Comparison of ENCODE assay signal across 23 cellular contexts in the genomic region with DNA sequence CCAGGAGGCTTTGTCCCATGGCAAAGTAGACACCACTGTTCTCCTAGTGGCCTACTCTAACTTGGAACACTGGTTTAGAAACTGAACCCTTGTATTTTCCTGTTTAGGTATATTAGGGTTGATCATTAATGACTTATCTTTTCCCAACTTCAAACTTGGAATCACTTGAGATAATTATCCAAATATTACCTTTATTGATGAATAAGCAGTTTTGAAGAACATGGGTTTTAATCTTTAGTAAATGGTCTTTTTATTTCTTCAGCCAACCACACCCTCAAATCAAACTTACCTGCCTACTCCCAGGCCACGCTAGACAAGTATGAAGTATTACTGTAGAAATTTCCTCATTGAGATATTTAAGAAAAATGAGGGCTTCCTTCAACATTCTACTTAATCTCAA. TPM values are rescaled to one million over a fixed set of nuclear protein-coding genes. Genes with fewer than 3 reads are reported as not detected.
DNase-seq lines count a peak whose midpoint lies in the region; ATAC-seq, FAIRE-seq and TF ChIP-seq lines count a peak whose summit lies in the region.
"Had no signal": no experiment of that assay in that cellular context is flagged by ENCODE, and none has a peak within 500 bp of the region (broad histone marks: within the 10 kb centered on the region; RNA-seq: fewer than 3 reads in every experiment).

No MANE protein-coding gene starts in this region.

- H3K9me3 ChIP-seq in HepG2 (ENCODE audit: low read length) (no peaks in the 10 kb centered on the region), right lobe of liver (no peaks in the 10 kb centered on the region), stomach (no peaks in the 10 kb centered on the region)
- H3K9me3 ChIP-seq: BE2C, BLaER1 had no signal

- no peak overlapping the region for H3K27ac Mint-ChIP-seq in activated CD8-positive, alpha-beta T cell treated with anti-CD3 and anti-CD28 coated beads for 36 hours
- H3K27ac Mint-ChIP-seq: CD14-positive monocyte; CD4-positive, alpha-beta memory T cell; CD4-positive, CD25-positive, alpha-beta regulatory T cell; CD8-positive, alpha-beta memory T cell had no signal

- H3K4me3 ChIP-seq in HepG2 (replicated peaks in 1 of 3; ENCODE audit: insufficient read depth in 1 of 3, low read depth in 2 of 3, low read length in 3 of 3) (no peak overlapping the region), right lobe of liver (no peak overlapping the region), stomach (no peak overlapping the region)
- H3K4me3 ChIP-seq: BLaER1 had no signal

- H2AFZ ChIP-seq in HepG2 (ENCODE audit: low read length) = no peak overlapping the region

- H3K27me3 ChIP-seq in HepG2 (ENCODE audit: control insufficient read depth in 1 of 2, insufficient read depth in 2 of 2, low read length in 2 of 2) (peaks cover 0 to 3% of the 10 kb centered on the region in 2 experiments; a peak in 1 of 5 replicates), right lobe of liver (no peaks in the 10 kb centered on the region), stomach (peaks cover 0 to 5% (median 0%) of the 10 kb centered on the region in 3 donors)
- H3K27me3 ChIP-seq: BE2C, BLaER1 had no signal

- BruUV-seq in HepG2 (replicated peaks; lab: Mats Ljungman, UMichigan) = no TSS peak

- no peaks in the 10 kb centered on the region for H3K4me1 Mint-ChIP-seq in activated CD8-positive, alpha-beta T cell treated with anti-CD3 and anti-CD28 coated beads for 36 hours (ENCODE audit: low read depth)
- H3K4me1 Mint-ChIP-seq: CD14-positive monocyte; CD4-positive, CD25-positive, alpha-beta regulatory T cell; CD8-positive, alpha-beta memory T cell had no signal

- no peak overlapping the region for H3K9ac ChIP-seq in HepG2 (ENCODE audit: insufficient read depth, low read depth, low read length)
- H3K9ac ChIP-seq: BLaER1 had no signal

- H3K79me2 ChIP-seq in HepG2 (ENCODE audit: insufficient read depth, low read length) = no peaks in the 10 kb centered on the region

- FAIRE-seq in HepG2 (lab: Jason Lieb, UNC) = no peak
- FAIRE-seq: D721Med, G401.6, GM12891, GM19239 had no signal

- no peaks in the 10 kb centered on the region for H3K36me3 Mint-ChIP-seq in activated CD8-positive, alpha-beta T cell treated with anti-CD3 and anti-CD28 coated beads for 36 hours (ENCODE audit: low read depth)
- H3K36me3 Mint-ChIP-seq: CD14-positive monocyte; CD4-positive, alpha-beta memory T cell; CD4-positive, CD25-positive, alpha-beta regulatory T cell; CD8-positive, alpha-beta memory T cell had no signal

- H3K4me2 ChIP-seq in HepG2 (ENCODE audit: low read depth, low read length) = no peak overlapping the region
- H3K4me2 ChIP-seq: BLaER1 had no signal

- DNase-seq in HepG2 (ENCODE audit: low spot score) (no peak), right lobe of liver (no peak), left colon (no peak), stomach (no peak), D341Med (ENCODE audit: low spot score) (no peak)
- no peak for DNase-seq in stimulated activated naive CD8-positive, alpha-beta T cell treated with anti-CD3 and anti-CD28 coated beads, Interleukin-15, Interleukin-2, amounts not matched to agents 100 U/mL and 50 U/mL, for 24 hours
- DNase-seq in activated CD8-positive, alpha-beta T cell treated with anti-CD3 and anti-CD28 coated beads for 36 hours = no peak
- DNase-seq: ACHN; BE2C; C1 segment of cervical spinal cord; CD4-positive, alpha-beta memory T cell; CD4-positive, CD25-positive, alpha-beta regulatory T cell; CD8-positive, alpha-beta memory T cell; COR-L47; DMS79 treated with DMSO at 0.1 percent for 48 hours; GF-D8 had no signal

- CTCF ChIA-PET in HepG2 (lab: Yijun Ruan, JAX; ENCODE audit: low intra/inter-chr PET ratio, low total read pairs) = no interaction called here
- CTCF ChIA-PET in activated CD8-positive, alpha-beta T cell treated with anti-CD3 and anti-CD28 coated beads for 36 hours (lab: Charles Lee) = no interaction called here

- no peak for TF ChIP-seq EP300 in HepG2 (IDR thresholded peaks at IDR 0.05; ENCODE audit: low read depth in 2 of 2, low read length in 2 of 2)
- no peak for TF ChIP-seq EP300 in HepG2 (CRISPR knock-in tag; IDR thresholded peaks at IDR 0.05; ENCODE audit: borderline replicate concordance)
- TF ChIP-seq EP300 in stomach (IDR thresholded peaks at IDR 0.05) = no peak

- no peaks in the 10 kb centered on the region for H3K36me3 ChIP-seq in HepG2 (replicated peaks in 1 of 2; ENCODE audit: control insufficient read depth in 1 of 2, insufficient read depth in 2 of 2, low read length in 2 of 2)
- H3K36me3 ChIP-seq in right lobe of liver = no peaks in the 10 kb centered on the region
- H3K36me3 ChIP-seq in stomach = no peaks in the 10 kb centered on the region
- H3K36me3 ChIP-seq: BE2C, BLaER1 had no signal

- WGBS in HepG2 (ENCODE audit: low lambda C conversion rate) = 29% methylated on average over 1 of the region's 1 CpG
- WGBS in right lobe of liver (ENCODE audit: insufficient coverage, low coverage, low lambda C conversion rate, missing lambda C conversion rate) = 80% methylated on average over 1 of the region's 1 CpG
- 31 to 74% (median 54%) methylated on average over 1 of the region's 1 CpG for WGBS in stomach, 5 donors

- no peaks in the 10 kb centered on the region for H4K20me1 ChIP-seq in HepG2 (ENCODE audit: insufficient read depth, low read length)
- H4K20me1 ChIP-seq: BLaER1 had no signal

- H3K27ac ChIP-seq in HepG2 (ENCODE audit: extremely low read length, insufficient read depth, low read length) (no peak overlapping the region), right lobe of liver (no peak overlapping the region), VCaP (peak overlapping the region; percentile 82; the same call in 1 of the 2 replicates), stomach (peak overlapping the region in 3 of 5 donors; percentile 8 to 61 (median 56))
- H3K27ac ChIP-seq: BLaER1 had no signal

- peaks cover 19% of the 10 kb centered on the region for H3K27me3 Mint-ChIP-seq in activated CD8-positive, alpha-beta T cell treated with anti-CD3 and anti-CD28 coated beads for 36 hours

- H3K4me1 ChIP-seq in HepG2 (ENCODE audit: insufficient read depth, low read length) (no peaks in the 10 kb centered on the region), right lobe of liver (no peaks in the 10 kb centered on the region), stomach (peaks cover 0 to 8% (median 4%) of the 10 kb centered on the region in 4 donors)
- H3K4me1 ChIP-seq: BE2C had no signal

- intact Hi-C loops in HepG2 (cut with micrococcal nuclease; ENCODE audit: unreplicated experiment) (loop anchor here (10.0 kb wide), 2 partner anchors 68 to 258 kb away; partner anchors contain the start of gene CLDN16), right lobe of liver (cut with DNase I) (no loop called here), left colon (cut with DNase I, micrococcal nuclease) (no loop called here), stomach (cut with DNase I; ENCODE audit: low total_unique reads) (no loop called here)
- intact Hi-C loops in activated CD8-positive, alpha-beta T cell treated with anti-CD3 and anti-CD28 coated beads for 36 hours (cut with micrococcal nuclease) = loop anchor here (10.0 kb wide), 1 partner anchor 478 kb away; no protein-coding TSS in a partner anchor

- no peak overlapping the region for H3K4me3 Mint-ChIP-seq in activated CD8-positive, alpha-beta T cell treated with anti-CD3 and anti-CD28 coated beads for 36 hours
- H3K4me3 Mint-ChIP-seq: CD14-positive monocyte; CD4-positive, CD25-positive, alpha-beta regulatory T cell; CD8-positive, alpha-beta memory T cell had no signal

- TF ChIP-seq POLR2A in HepG2 (IDR thresholded peaks at IDR 0.05; ENCODE audit: insufficient read depth in 1 of 2, low read depth in 2 of 2, low read length in 2 of 2) (no peak), right lobe of liver (IDR thresholded peaks at IDR 0.05) (no peak), stomach (IDR thresholded peaks at IDR 0.05) (no peak)

- no peak for TF ChIP-seq RAD21 in HepG2 (CRISPR knock-in tag; IDR thresholded peaks at IDR 0.05)

- TF ChIP-seq CTCF in HepG2 (CRISPR knock-in tag; IDR thresholded peaks at IDR 0.05) (no peak), right lobe of liver (IDR thresholded peaks at IDR 0.05) (no peak), VCaP (conservative IDR thresholded peaks at IDR 0.05) (no peak), stomach (IDR thresholded peaks at IDR 0.05) (no peak)
- no peak for TF ChIP-seq CTCF in activated CD8-positive, alpha-beta T cell treated with anti-CD3 and anti-CD28 coated beads for 36 hours (IDR thresholded peaks at IDR 0.05)

- ATAC-seq in HepG2 (no peak), right lobe of liver (no peak), left colon (peak; percentile 44)
- ATAC-seq in stimulated activated naive CD8-positive, alpha-beta T cell treated with anti-CD3 and anti-CD28 coated beads, Interleukin-15, Interleukin-2, amounts not matched to agents 100 U/mL and 50 U/mL, for 24 hours = no peak
- no peak for ATAC-seq in activated CD8-positive, alpha-beta T cell treated with anti-CD3 and anti-CD28 coated beads for 36 hours

- POLR2A ChIA-PET in HepG2 (lab: Yijun Ruan, JAX) = no interaction called here
- POLR2A ChIA-PET in activated CD8-positive, alpha-beta T cell treated with anti-CD3 and anti-CD28 coated beads for 36 hours (lab: Charles Lee) = no interaction called here

- in situ Hi-C loops in HepG2 (cut with HindIII; ENCODE audit: extremely low pct_ligation_motif_present, low pct_unique_long_range_greater_than_20kb) = no loop called here

- no peaks in the 10 kb centered on the region for H3K9me3 Mint-ChIP-seq in activated CD8-positive, alpha-beta T cell treated with anti-CD3 and anti-CD28 coated beads for 36 hours

RNA-seq across cellular contexts. Expression of gene P3H2, which starts 6.5 kb away (rescaled TPM):
- total RNA-seq in HepG2 (2016; rRNA removed; fragmentation: Illumina TruSeq; extraction: Trizol) = not detected in 2 replicates
- not detected in 2 replicates for total RNA-seq in HepG2 (2016; cell fraction: cytosol; rRNA removed; fragmentation: Illumina TruSeq; extraction: Trizol; ENCODE audit: low read depth)
- total RNA-seq in HepG2 (2016; cell fraction: insoluble cytoplasmic fraction; rRNA removed; fragmentation: Illumina TruSeq; extraction: Trizol) = not detected in 2 replicates
- total RNA-seq in HepG2 (2016; cell fraction: membrane; rRNA removed; fragmentation: Illumina TruSeq; extraction: Trizol) = not detected in 2 replicates
- not detected in 2 replicates for total RNA-seq in HepG2 (2016; cell fraction: nucleus; rRNA removed; fragmentation: Illumina TruSeq; extraction: Trizol)
- polyA plus RNA-seq in HepG2 (2011; rRNA removed) = not detected in 2 replicates
- 0.11 TPM in 1 of 2 replicates, not detected in the other for polyA plus RNA-seq in HepG2 (2011; cell fraction: cytosol; rRNA removed)
- polyA plus RNA-seq in HepG2 (2011; cell fraction: nucleus; rRNA removed) = not detected in 2 replicates
- not detected in 2 replicates for polyA plus RNA-seq in HepG2 (2012)
- not detected in 2 replicates for polyA plus RNA-seq in HepG2 (2016; cell fraction: cytosol; fragmentation: Illumina TruSeq; extraction: Trizol; ENCODE audit: low read depth)
- not detected in 2 replicates for polyA plus RNA-seq in HepG2 (2016; cell fraction: insoluble cytoplasmic fraction; fragmentation: Illumina TruSeq; extraction: Trizol; ENCODE audit: low read depth)
- not detected in 2 replicates for polyA plus RNA-seq in HepG2 (2016; cell fraction: membrane; fragmentation: Illumina TruSeq; extraction: Trizol; ENCODE audit: low read depth)
- polyA plus RNA-seq in HepG2 (2016; cell fraction: nucleus; fragmentation: Illumina TruSeq; extraction: Trizol; ENCODE audit: insufficient read depth, low read depth) = not detected in 2 replicates
- polyA minus RNA-seq in HepG2 (2011; rRNA and poly(A)+ RNA removed; ENCODE audit: low replicate concordance) = not detected in 2 replicates
- not detected in 2 replicates for polyA minus RNA-seq in HepG2 (2011; cell fraction: cytosol; rRNA and poly(A)+ RNA removed)
- polyA minus RNA-seq in HepG2 (2011; cell fraction: nucleus; rRNA and poly(A)+ RNA removed) = not detected in 2 replicates
- 1 to 10 TPM; 3.2 to 8.7 (median 6.5) TPM for total RNA-seq in right lobe of liver
- total RNA-seq in left colon = 10 to 100 TPM; 39.5 to 46.4 TPM
- 10 to 100 TPM; 14.5 to 46.1 (median 29.0) TPM for total RNA-seq in stomach
- 1 to 10 TPM; 1.4 to 4.9 (median 4.7) TPM for polyA plus RNA-seq in stomach
- total RNA-seq in activated CD8-positive, alpha-beta T cell treated with anti-CD3 and anti-CD28 coated beads for 36 hours = not detected
- total RNA-seq: CD4-positive, alpha-beta memory T cell; CD4-positive, CD25-positive, alpha-beta regulatory T cell; CD8-positive, alpha-beta memory T cell had no signal
- polyA plus RNA-seq: CD4-positive, alpha-beta memory T cell; CD4-positive, CD25-positive, alpha-beta regulatory T cell; CD8-positive, alpha-beta memory T cell had no signal

Comparison
In these comparisons a context has a peak if more than half of its experiments do, and no peak if none do; other contexts are left out.
1. intact Hi-C loops: an anchor here in HepG2 (10.0 kb wide) and activated CD8-positive, alpha-beta T cell treated with anti-CD3 and anti-CD28 coated beads for 36 hours (10.0 kb wide); none called in right lobe of liver, left colon and stomach.
2. H3K27ac ChIP-seq: peak in VCaP (single experiment) and stomach (3 of 5); none in HepG2 (single experiment) and right lobe of liver (0 of 3).